25 cellular contexts compared by ENCODE assay signal in the genomic region with DNA sequence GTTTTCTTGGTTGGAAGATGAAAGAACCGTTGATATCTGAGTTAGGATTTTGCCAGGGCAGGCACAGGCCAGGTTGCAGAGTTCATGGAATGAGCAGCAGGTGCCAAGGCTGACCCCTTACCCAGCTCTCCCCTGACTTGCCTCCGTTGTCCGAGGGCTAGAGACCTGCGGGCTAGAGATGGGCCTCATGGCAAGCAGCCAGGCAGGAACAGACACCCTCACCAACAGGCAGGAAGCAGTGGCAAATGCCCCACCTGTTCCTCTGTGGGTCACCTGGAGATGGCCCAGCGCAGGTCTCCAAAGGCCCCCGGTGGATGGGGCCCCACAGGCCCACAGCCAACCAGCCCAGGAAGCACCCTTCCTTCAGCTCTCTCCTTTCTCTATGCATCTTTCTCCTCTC.
"Had no signal": no experiment of that assay in that cellular context is flagged by ENCODE, and none has a peak within 500 bp of the region (broad histone marks: within the 10 kb centered on the region; RNA-seq: fewer than 3 reads in every experiment).

No MANE protein-coding gene starts in this region.

- DNase-seq: activated B cell treated with CpG ODN at 0.5 μM for 24 hours; activated CD4-positive, alpha-beta T cell treated with anti-CD3 and anti-CD28 coated beads for 1 hour; activated CD4-positive, alpha-beta T cell treated with anti-CD3 and anti-CD28 coated beads, Interleukin-2, amount 10 ng/mL, durations not matched to agents 24 days and 14 days; activated CD4-positive, alpha-beta T cell treated with anti-CD3 and anti-CD28 coated beads, Interleukin-2, amount 50 U/mL, for 48 hours; activated CD8-positive, alpha-beta memory T cell treated with anti-CD3 and anti-CD28 coated beads, Interleukin-2, amount 10 ng/mL, durations not matched to agents 7 days and 5 days; activated naive CD4-positive, alpha-beta T cell treated with Interleukin-2 at 50 U/mL for 16 hours; activated naive CD8-positive, alpha-beta T cell treated with anti-CD3 and anti-CD28 coated beads, Interleukin-2, amount 50 U/mL, for 24 hours; activated T-cell treated with anti-CD3 and anti-CD28 coated beads, Interleukin-2, amount 50 U/mL, for 4 hours; IMR-90; KBM-7; NCI-H1092; NCI-H1417; NCI-H1930; NCI-H2171; NCI-H2227 treated with DMSO at 0.1 percent for 48 hours; NCI-H446 treated with DMSO at 0.1 percent for 48 hours; NCI-H524 treated with DMSO at 0.1 percent for 48 hours; NCI-H774; T-cell; T-helper 2 cell; T1000 had no signal

- H3K27ac ChIP-seq: SK-N-MC had no signal

- H3K27ac Mint-ChIP-seq: activated B cell treated with CpG ODN at 0.5 μM for 24 hours; activated CD4-positive, alpha-beta T cell treated with anti-CD3 and anti-CD28 coated beads, Interleukin-2, amount 10 ng/mL, durations not matched to agents 24 days and 14 days; activated CD8-positive, alpha-beta memory T cell treated with anti-CD3 and anti-CD28 coated beads, Interleukin-2, amount 10 ng/mL, durations not matched to agents 7 days and 5 days; activated naive CD4-positive, alpha-beta T cell treated with anti-CD3 and anti-CD28 coated beads, Interleukin-2, amount 50 U/mL, for 72 hours; activated naive CD8-positive, alpha-beta T cell treated with anti-CD3 and anti-CD28 coated beads, Interleukin-2, amount 50 U/mL, for 24 hours; activated T-helper 17 cell treated with anti-CD3 and anti-CD28 coated beads, Interleukin-2, amount 50 U/mL, for 72 hours; brain; T-cell had no signal

- H3K36me3 Mint-ChIP-seq: activated CD8-positive, alpha-beta memory T cell treated with anti-CD3 and anti-CD28 coated beads, Interleukin-2, amount 10 ng/mL, durations not matched to agents 7 days and 5 days; activated naive CD4-positive, alpha-beta T cell treated with anti-CD3 and anti-CD28 coated beads, Interleukin-2, amount 50 U/mL, for 72 hours; brain; T-cell had no signal

- H3K9me3 Mint-ChIP-seq: activated B cell treated with CpG ODN at 0.5 μM for 24 hours; activated CD4-positive, alpha-beta T cell treated with anti-CD3 and anti-CD28 coated beads, Interleukin-2, amount 10 ng/mL, durations not matched to agents 24 days and 14 days; activated naive CD4-positive, alpha-beta T cell treated with anti-CD3 and anti-CD28 coated beads, Interleukin-2, amount 50 U/mL, for 72 hours; activated naive CD8-positive, alpha-beta T cell treated with anti-CD3 and anti-CD28 coated beads, Interleukin-2, amount 50 U/mL, for 24 hours; activated T-cell treated with anti-CD3 and anti-CD28 coated beads, Interleukin-2, amount 50 U/mL, for 4 hours; activated T-helper 17 cell treated with anti-CD3 and anti-CD28 coated beads, Interleukin-2, amount 50 U/mL, for 72 hours; T-cell had no signal

- H3K27me3 Mint-ChIP-seq: activated CD4-positive, alpha-beta T cell treated with anti-CD3 and anti-CD28 coated beads, Interleukin-2, amount 10 ng/mL, durations not matched to agents 24 days and 14 days had no signal

- H3K4me3 ChIP-seq: SK-N-MC had no signal

- H3K4me1 Mint-ChIP-seq: activated B cell treated with CpG ODN at 0.5 μM for 24 hours; activated CD4-positive, alpha-beta T cell treated with anti-CD3 and anti-CD28 coated beads, Interleukin-2, amount 10 ng/mL, durations not matched to agents 24 days and 14 days; activated CD8-positive, alpha-beta memory T cell treated with anti-CD3 and anti-CD28 coated beads, Interleukin-2, amount 10 ng/mL, durations not matched to agents 7 days and 5 days; activated naive CD8-positive, alpha-beta T cell treated with anti-CD3 and anti-CD28 coated beads, Interleukin-2, amount 50 U/mL, for 24 hours; activated T-helper 17 cell treated with anti-CD3 and anti-CD28 coated beads, Interleukin-2, amount 50 U/mL, for 72 hours; T-cell had no signal

- H3K4me3 Mint-ChIP-seq: activated B cell treated with CpG ODN at 0.5 μM for 24 hours; activated CD4-positive, alpha-beta T cell treated with anti-CD3 and anti-CD28 coated beads, Interleukin-2, amount 10 ng/mL, durations not matched to agents 24 days and 14 days; activated CD8-positive, alpha-beta memory T cell treated with anti-CD3 and anti-CD28 coated beads, Interleukin-2, amount 10 ng/mL, durations not matched to agents 7 days and 5 days; activated naive CD8-positive, alpha-beta T cell treated with anti-CD3 and anti-CD28 coated beads, Interleukin-2, amount 50 U/mL, for 24 hours; activated T-cell treated with anti-CD3 and anti-CD28 coated beads, Interleukin-2, amount 50 U/mL, for 4 hours; activated T-helper 17 cell treated with anti-CD3 and anti-CD28 coated beads, Interleukin-2, amount 50 U/mL, for 72 hours; brain; T-cell had no signal
